Comparison of ENCODE assay signal across 1 cellular context in the genomic region with DNA sequence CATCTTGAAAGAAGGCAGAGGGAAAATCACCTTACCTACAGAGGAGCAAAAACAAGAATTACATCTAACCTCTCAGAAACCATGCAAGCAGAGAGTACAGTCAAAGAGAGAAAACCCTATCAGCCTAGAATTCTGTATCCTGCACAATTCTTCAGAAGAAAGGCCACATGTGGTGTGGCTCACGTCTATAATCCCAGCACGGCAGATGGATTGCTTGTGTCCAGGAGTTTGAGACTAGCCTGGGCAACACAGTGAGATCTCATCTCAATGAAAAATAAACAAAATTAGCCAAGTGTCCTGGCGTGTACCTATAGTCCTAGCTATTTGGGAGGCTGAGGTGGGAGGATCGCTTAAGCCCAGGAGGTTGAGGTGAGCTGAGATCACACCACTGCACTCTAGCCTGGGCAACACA.
TF ChIP-seq lines count a peak whose summit lies in the region.

No MANE protein-coding gene starts in this region.

TF ChIP-seq in GM12878, 131 proteins besides CTCF, POLR2A, EP300 and RAD21 (continued from another document):
- TF ChIP-seq BHLHE40 (IDR thresholded peaks at IDR 0.05; ENCODE audit: borderline replicate concordance in 1 of 2, low read depth in 2 of 2, low read length in 1 of 2) (0 out of 4 replicates have a peak, but pooled peaks of 1 of the 2 experiments have one; percentile 8), BCL11A (IDR thresholded peaks at IDR 0.05; ENCODE audit: low read depth, low read length) (peak; percentile 64; the same call in 1 of the 2 replicates), ZZZ3 (IDR thresholded peaks at IDR 0.05; ENCODE audit: control insufficient read depth, insufficient read length, low read depth) (no peak), MTA2 (IDR thresholded peaks at IDR 0.05; ENCODE audit: low read depth) (no peak), ZNF384 (IDR thresholded peaks at IDR 0.05; ENCODE audit: borderline replicate concordance, low read depth, low read length) (no peak), IRF4 (IDR thresholded peaks at IDR 0.05; ENCODE audit: low read depth, low read length) (peak; percentile 84), CBFB (IDR thresholded peaks at IDR 0.05; ENCODE audit: low read depth) (0 out of 2 replicates have a peak, but pooled peaks have one; percentile 41), EED (IDR thresholded peaks at IDR 0.05; ENCODE audit: low read depth) (peak; percentile 90), MEF2B (IDR thresholded peaks at IDR 0.05; ENCODE audit: partially characterized antibody, poor library complexity, severe bottlenecking) (no peak), SREBF1 (IDR thresholded peaks at IDR 0.05; ENCODE audit: low read length) (no peak), JUNB (IDR thresholded peaks at IDR 0.05) (peak; percentile 91), RELA (IDR thresholded peaks at IDR 0.05; ENCODE audit: borderline replicate concordance, partially characterized antibody) (no peak)
